Comparison of ENCODE assay signal across 11 cellular contexts in genomic region chr6:106637718-106638341, GRCh38. TPM values are rescaled to one million over a fixed set of nuclear protein-coding genes. Genes with fewer than 3 reads are reported as not detected.
DNase-seq lines count a peak whose midpoint lies in the region; ATAC-seq and TF ChIP-seq lines count a peak whose summit lies in the region.
"Had no signal": no experiment of that assay in that cellular context is flagged by ENCODE, and none has a peak within 500 bp of the region (broad histone marks: within the 10 kb centered on the region; RNA-seq: fewer than 3 reads in every experiment).

No MANE protein-coding gene starts in this region.

- H3K9me3 ChIP-seq in BLaER1 = peaks cover 8% of the 10 kb centered on the region; the same call in 1 of the 2 replicates
- H3K9me3 ChIP-seq in heart left ventricle = no peaks in the 10 kb centered on the region
- no peaks in the 10 kb centered on the region for H3K9me3 ChIP-seq in sigmoid colon
- H3K9me3 ChIP-seq: ovary had no signal

- TF ChIP-seq POLR2A in heart left ventricle (IDR thresholded peaks at IDR 0.05) = no peak
- no peak for TF ChIP-seq POLR2A in sigmoid colon (IDR thresholded peaks at IDR 0.05)

- H3K27ac ChIP-seq in BLaER1 = peak overlapping the region; percentile 59
- H3K27ac ChIP-seq in heart left ventricle = peak overlapping the region in 1 of 12 donors; percentile 56
- no peak overlapping the region for H3K27ac ChIP-seq in sigmoid colon
- H3K27ac ChIP-seq: ovary, WERI-Rb-1 had no signal

- ATAC-seq in GM19035 (IDR thresholded peaks at IDR 0.05; ENCODE audit: unreplicated experiment) (peak; percentile 73), HG02870 (IDR thresholded peaks at IDR 0.05; ENCODE audit: unreplicated experiment) (peak; percentile 69), heart left ventricle (no peak)

- no peak for TF ChIP-seq EP300 in sigmoid colon (IDR thresholded peaks at IDR 0.05)

- peak overlapping the region; percentile 78 for H3K4me2 ChIP-seq in BLaER1

- H3K4me3 ChIP-seq in BLaER1 (peak overlapping the region; percentile 26; the same call in 1 of the 2 replicates), heart left ventricle (no peak overlapping the region), sigmoid colon (no peak overlapping the region)
- H3K4me3 ChIP-seq: ovary had no signal

- intact Hi-C loops in heart left ventricle (cut with DNase I) = no loop called here
- intact Hi-C loops in sigmoid colon (cut with DNase I) = no loop called here

- no peak for TF ChIP-seq CTCF in heart left ventricle (IDR thresholded peaks at IDR 0.05)
- TF ChIP-seq CTCF in sigmoid colon (IDR thresholded peaks at IDR 0.05) = no peak

- H3K4me1 ChIP-seq in BLaER1 (peaks cover 53% of the 10 kb centered on the region), heart left ventricle (peaks cover 0 to 26% (median 0%) of the 10 kb centered on the region in 12 donors), sigmoid colon (no peaks in the 10 kb centered on the region)

- peaks cover 52% of the 10 kb centered on the region for H3K36me3 ChIP-seq in BLaER1
- H3K36me3 ChIP-seq in heart left ventricle = peaks cover 0 to 30% (median 19%) of the 10 kb centered on the region in 9 donors
- H3K36me3 ChIP-seq in sigmoid colon = peaks cover 0 to 22% (median 0%) of the 10 kb centered on the region in 4 donors
- H3K36me3 ChIP-seq: ovary had no signal

- DNase-seq in NAMALWA (ENCODE audit: low spot score) (peak; percentile 82), EL (no peak), heart left ventricle (no peak), NCI-H1092 (lab: John Stamatoyannopoulos, UW) (no peak), sigmoid colon (no peak)
- DNase-seq: NCI-H446, ovary, WERI-Rb-1 had no signal

- peak overlapping the region; percentile 50; the same call in 1 of the 2 replicates for H3K9ac ChIP-seq in BLaER1

- H3K27me3 ChIP-seq in BLaER1 (no peaks in the 10 kb centered on the region), heart left ventricle (no peaks in the 10 kb centered on the region), sigmoid colon (no peaks in the 10 kb centered on the region)
- H3K27me3 ChIP-seq: ovary had no signal

- H4K20me1 ChIP-seq in BLaER1 = no peaks in the 10 kb centered on the region

- WGBS in heart left ventricle, 4 donors = 71 to 83% (median 76%) methylated on average over 6 of the region's 6 CpGs
- 57 to 75% methylated on average over 6 of the region's 6 CpGs for WGBS in sigmoid colon, 2 donors

RNA-seq across cellular contexts. Expression of gene QRSL1, which starts 8.5 kb away (rescaled TPM):
- 10 to 100 TPM in 7 of 9 donors, 1 to 10 TPM in 2; 8.6 to 18.9 (median 14.4) TPM for total RNA-seq in heart left ventricle
- polyA plus RNA-seq in heart left ventricle = 10 to 100 TPM; 11.2 to 15.2 TPM
- 10 to 100 TPM in 2 of 4 donors, 1 to 10 TPM in 2; 8.3 to 11.7 (median 9.9) TPM for total RNA-seq in sigmoid colon
- polyA plus RNA-seq in sigmoid colon = 10 to 100 TPM in 1 of 3 donors, 1 to 10 TPM in 2; 8.6 to 15.6 (median 9.0) TPM

RNA-seq across cellular contexts. Expression of gene RTN4IP1, which starts 8.5 kb away (rescaled TPM):
- total RNA-seq in heart left ventricle (10 to 100 TPM in 8 of 9 donors, 1 to 10 TPM in 1; 6.9 to 21.8 (median 13.6) TPM), sigmoid colon (1 to 10 TPM; 2.2 to 7.1 (median 3.9) TPM)
- polyA plus RNA-seq in heart left ventricle (10 to 100 TPM; 11.8 to 23.3 TPM), sigmoid colon (10 to 100 TPM; 10.2 to 15.3 (median 11.8) TPM)

Comparison
In these comparisons a context has a peak if more than half of its experiments do, and no peak if none do; other contexts are left out.
1. ATAC-seq: peak in GM19035 (single experiment) and HG02870 (single experiment); none in heart left ventricle (0 of 4).